Comparison of ENCODE assay signal across 17 cellular contexts in the genomic region with DNA sequence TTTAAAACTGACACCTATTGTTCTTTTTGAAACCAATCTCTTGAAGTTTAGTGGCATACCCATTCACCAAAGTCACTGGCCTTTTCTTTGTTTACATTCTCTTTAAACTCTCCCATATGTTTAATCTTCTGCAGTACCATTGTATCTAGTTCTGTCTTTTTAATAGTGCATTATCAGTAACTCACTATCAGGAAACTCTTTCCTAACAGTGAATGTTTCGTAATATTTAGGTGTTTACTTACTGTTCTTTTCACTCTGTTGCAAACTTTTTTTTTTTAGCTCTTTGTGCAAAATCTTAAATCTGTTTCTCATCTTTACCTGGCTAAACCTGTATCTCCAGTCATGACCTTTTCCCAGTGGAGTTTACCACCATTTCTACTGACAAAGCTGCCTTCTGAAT. TPM values are rescaled to one million over a fixed set of nuclear protein-coding genes. Genes with fewer than 3 reads are reported as not detected.
DNase-seq lines count a peak whose midpoint lies in the region; ATAC-seq, FAIRE-seq and TF ChIP-seq lines count a peak whose summit lies in the region.
"Had no signal": no experiment of that assay in that cellular context is flagged by ENCODE, and none has a peak within 500 bp of the region (broad histone marks: within the 10 kb centered on the region; RNA-seq: fewer than 3 reads in every experiment).

No MANE protein-coding gene starts in this region.

- FAIRE-seq in H54 (lab: Jason Lieb, UNC) = peak; percentile 15

- ATAC-seq in GM19452 (IDR thresholded peaks at IDR 0.05; ENCODE audit: unreplicated experiment) (no peak), GM18502 (IDR thresholded peaks at IDR 0.05; ENCODE audit: poor library complexity, unreplicated experiment) (no peak)
- ATAC-seq: Right ventricle myocardium inferior had no signal

- no peak for TF ChIP-seq POLR2A in H54 (IDR thresholded peaks at IDR 0.05; ENCODE audit: low read depth, low read length)

- DNase-seq in H54 (ENCODE audit: insufficient read length, low spot score) (no peak), amniotic epithelial cell (ENCODE audit: low read depth) (peak; percentile 55), iris pigment epithelial cell (ENCODE audit: low read depth) (peak; percentile 17), renal cortical epithelial cell (ENCODE audit: low read depth) (peak; percentile 16), HuH-7.5 (ENCODE audit: low spot score) (no peak), NCI-H2029 (lab: John Stamatoyannopoulos, UW) (no peak)
- DNase-seq: ACHN, AML-193, DMS153, GM23248, NCI-H1417 treated with DMSO at 0.1 percent for 48 hours, NCI-H2081, NCI-H510A treated with DMSO at 0.1 percent for 48 hours, Peyer's patch had no signal

RNA-seq across cellular contexts. Expression of a gene that starts 17.2 kb away (rescaled TPM):
- total RNA-seq in renal cortical epithelial cell = 39.4 and 59.6 TPM in 2 replicates

RNA-seq across cellular contexts. Expression of a gene that starts 43.1 kb away (rescaled TPM):
- 0.25 TPM in 1 of 2 replicates, not detected in the other for total RNA-seq in renal cortical epithelial cell
- total RNA-seq: GM23248, Right ventricle myocardium inferior had no signal

Comparison
In these comparisons a context has a peak if more than half of its experiments do, and no peak if none do; other contexts are left out.
1. DNase-seq: peak in amniotic epithelial cell (single experiment), iris pigment epithelial cell (single experiment) and renal cortical epithelial cell (single experiment); none in H54 (single experiment), HuH-7.5 (single experiment) and NCI-H2029 (single experiment).